8 cellular contexts compared by ENCODE assay signal in genomic region chr20:15227102-15227501, GRCh38.
"Had no signal": no experiment of that assay in that cellular context is flagged by ENCODE, and none has a peak within 500 bp of the region (broad histone marks: within the 10 kb centered on the region; RNA-seq: fewer than 3 reads in every experiment).

No MANE protein-coding gene starts in this region.

- FAIRE-seq: G401.6, GM12878, GM12891, GM12892, GM18507, GM19239 had no signal

- ATAC-seq: GM12878 had no signal

- H3K4me3 ChIP-seq: GM12878 had no signal

- DNase-seq: GDM1, GF-D8 had no signal
